1 cellular context compared by ENCODE assay signal in the genomic region with DNA sequence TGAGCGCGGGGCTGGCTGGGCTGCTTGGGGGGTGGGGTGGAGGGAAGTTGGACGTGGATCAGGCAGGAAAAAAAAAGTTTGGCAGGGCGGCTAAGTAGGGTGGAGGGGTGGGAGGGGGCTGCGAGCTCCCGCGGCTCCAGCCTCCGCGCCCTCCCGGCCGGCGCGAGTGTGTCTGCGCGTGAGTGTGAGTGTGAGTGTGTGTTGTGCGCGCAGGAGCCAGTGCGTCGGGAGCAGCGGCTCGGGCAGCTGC.
TF ChIP-seq lines count a peak whose summit lies in the region.

No MANE protein-coding gene starts in this region.

TF ChIP-seq in GM23338, 12 proteins besides CTCF, POLR2A, EP300 and RAD21 (continued from another document):
- TF ChIP-seq ZNF462 (CRISPR knock-in tag; IDR thresholded peaks at IDR 0.05) = no peak
